7 cellular contexts compared by ENCODE assay signal in the genomic region with DNA sequence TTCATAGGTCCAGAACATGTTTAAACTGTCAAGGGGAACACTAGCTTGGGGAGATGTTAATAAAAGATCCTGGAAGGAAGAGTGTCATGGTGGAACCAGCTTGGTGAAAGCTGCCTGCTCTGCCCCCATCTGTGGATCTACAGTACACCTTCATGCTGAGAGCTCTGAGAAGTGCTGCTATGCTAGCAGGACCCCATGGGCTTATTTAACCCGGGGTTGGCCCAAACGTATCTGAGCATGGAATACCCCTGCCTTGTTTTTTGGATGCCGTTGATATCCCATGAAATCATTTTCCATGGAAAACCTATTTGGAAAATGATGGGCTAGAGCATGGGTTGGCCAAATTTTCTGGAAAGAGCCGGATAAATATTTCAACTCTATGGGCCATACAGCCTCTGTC.
"Had no signal": no experiment of that assay in that cellular context is flagged by ENCODE, and none has a peak within 500 bp of the region (broad histone marks: within the 10 kb centered on the region; RNA-seq: fewer than 3 reads in every experiment).

No MANE protein-coding gene starts in this region.

- H3K4me3 ChIP-seq: GM23248, GM23338 had no signal

- DNase-seq: GM23248, GOT3, H7, H9, HCEC 1CT, HFFc6 had no signal

- H3K9ac ChIP-seq: GM23248 had no signal

- H3K27ac ChIP-seq: GM23248 had no signal
